In the genomic region with DNA sequence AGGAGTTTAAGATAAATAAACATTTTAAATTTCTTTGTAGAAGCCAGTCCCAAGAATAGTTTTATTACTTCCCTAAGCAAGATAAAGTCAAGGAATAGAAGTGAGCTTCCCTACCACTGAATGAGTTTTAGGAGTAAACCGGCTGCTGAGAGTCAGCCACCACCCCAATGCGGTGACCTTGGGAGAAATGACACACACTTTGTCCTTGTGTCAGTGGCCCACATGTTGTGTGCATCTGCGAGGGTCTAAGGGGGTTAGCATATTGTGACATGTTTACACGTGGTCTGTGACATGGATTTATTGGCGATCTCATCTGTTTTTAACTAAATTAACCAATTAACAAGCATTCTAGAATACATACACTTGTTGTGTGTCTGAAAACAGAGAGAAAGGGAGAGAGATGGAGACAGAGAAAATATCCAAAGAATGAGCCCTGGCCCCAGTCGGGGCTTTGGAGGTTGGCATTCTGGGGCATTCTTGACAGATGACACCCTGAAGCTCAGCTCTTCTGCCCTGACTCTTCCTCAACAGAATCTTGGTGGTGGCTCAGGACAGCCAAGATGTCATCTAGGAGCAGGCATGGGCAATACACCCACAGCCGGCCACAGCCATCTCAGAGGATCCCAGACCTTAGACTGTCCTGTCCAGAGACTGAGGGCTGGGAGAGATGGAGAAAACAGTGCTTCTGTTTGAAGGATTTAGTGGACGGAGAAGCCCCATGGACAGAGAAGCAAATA, we compare ENCODE assay signal across 18 cellular contexts. TPM values are rescaled to one million over a fixed set of nuclear protein-coding genes. Genes with fewer than 3 reads are reported as not detected.
DNase-seq lines count a peak whose midpoint lies in the region; ATAC-seq and TF ChIP-seq lines count a peak whose summit lies in the region.
"Had no signal": no experiment of that assay in that cellular context is flagged by ENCODE, and none has a peak within 500 bp of the region (broad histone marks: within the 10 kb centered on the region; RNA-seq: fewer than 3 reads in every experiment).

No MANE protein-coding gene starts in this region.

- H3K9me3 Mint-ChIP-seq in activated CD4-positive, alpha-beta memory T cell treated with anti-CD3 and anti-CD28 coated beads for 36 hours: no peaks in the 10 kb centered on the region
- H3K9me3 Mint-ChIP-seq in stimulated activated naive CD8-positive, alpha-beta T cell treated with anti-CD3 and anti-CD28 coated beads, Interleukin-15, Interleukin-2, amounts not matched to agents 100 ng/mL and 50 ng/mL, for 24 hours: no peaks in the 10 kb centered on the region
- H3K9me3 Mint-ChIP-seq: brain had no signal

- POLR2A ChIA-PET in activated CD4-positive, alpha-beta memory T cell treated with anti-CD3 and anti-CD28 coated beads for 36 hours (lab: Charles Lee): interaction anchor here (1.0 to 5.4 kb wide), 5 partner anchors 40 to 67 kb away, joined by 3 to 77 read pairs (median 11); a partner anchor contains a TSS

- no peaks in the 10 kb centered on the region for H3K36me3 ChIP-seq in right atrium auricular region
- no peaks in the 10 kb centered on the region for H3K36me3 ChIP-seq in effector memory CD4-positive, alpha-beta T cell (ENCODE audit: control insufficient read depth, insufficient read depth, low read length)
- H3K36me3 ChIP-seq: ovary had no signal

- H3K27ac Mint-ChIP-seq in activated CD4-positive, alpha-beta memory T cell treated with anti-CD3 and anti-CD28 coated beads for 36 hours: peak overlapping the region; percentile 91
- peak overlapping the region; percentile 84 for H3K27ac Mint-ChIP-seq in stimulated activated naive CD8-positive, alpha-beta T cell treated with anti-CD3 and anti-CD28 coated beads, Interleukin-15, Interleukin-2, amounts not matched to agents 100 ng/mL and 50 ng/mL, for 24 hours
- H3K27ac Mint-ChIP-seq: brain had no signal

- no peaks in the 10 kb centered on the region for H3K36me3 Mint-ChIP-seq in activated CD4-positive, alpha-beta memory T cell treated with anti-CD3 and anti-CD28 coated beads for 36 hours
- no peaks in the 10 kb centered on the region for H3K36me3 Mint-ChIP-seq in stimulated activated naive CD8-positive, alpha-beta T cell treated with anti-CD3 and anti-CD28 coated beads, Interleukin-15, Interleukin-2, amounts not matched to agents 100 ng/mL and 50 ng/mL, for 24 hours (ENCODE audit: low read depth)
- H3K36me3 Mint-ChIP-seq: brain had no signal

- peaks cover 91% of the 10 kb centered on the region for H3K4me1 Mint-ChIP-seq in activated CD4-positive, alpha-beta memory T cell treated with anti-CD3 and anti-CD28 coated beads for 36 hours (ENCODE audit: low read depth)
- H3K4me1 Mint-ChIP-seq in stimulated activated naive CD8-positive, alpha-beta T cell treated with anti-CD3 and anti-CD28 coated beads, Interleukin-15, Interleukin-2, amounts not matched to agents 100 ng/mL and 50 ng/mL, for 24 hours (ENCODE audit: low read depth): peaks cover 93% of the 10 kb centered on the region

- DNase-seq in right atrium auricular region (ENCODE audit: low spot score) (peak; percentile 38), left cardiac atrium (no peak), DMS114 treated with DMSO at 0.1 percent for 48 hours (lab: John Stamatoyannopoulos, UW; ENCODE audit: unreplicated experiment) (no peak)
- peak; percentile 57 for DNase-seq in activated CD4-positive, alpha-beta memory T cell treated with anti-CD3 and anti-CD28 coated beads for 36 hours
- DNase-seq in effector memory CD4-positive, alpha-beta T cell: no peak
- DNase-seq: DMS153; effector CD4-positive, alpha-beta T cell; hypothalamus; MV-4-11; ovary had no signal

- no peak for ATAC-seq in left cardiac atrium
- ATAC-seq in HG03520 (IDR thresholded peaks at IDR 0.05; ENCODE audit: unreplicated experiment): no peak
- ATAC-seq in GM21576 (IDR thresholded peaks at IDR 0.05; ENCODE audit: unreplicated experiment): no peak
- ATAC-seq: Panc1 had no signal

- no peaks in the 10 kb centered on the region for H3K4me1 ChIP-seq in right atrium auricular region
- peaks cover 81% of the 10 kb centered on the region for H3K4me1 ChIP-seq in effector memory CD4-positive, alpha-beta T cell (ENCODE audit: control insufficient read depth, insufficient read depth, low read length, poor library complexity, severe bottlenecking)

- no peaks in the 10 kb centered on the region for H3K9me3 ChIP-seq in right atrium auricular region
- no peaks in the 10 kb centered on the region for H3K9me3 ChIP-seq in effector memory CD4-positive, alpha-beta T cell (ENCODE audit: control insufficient read depth, low read length)
- H3K9me3 ChIP-seq: ovary had no signal

- no peak overlapping the region for H3K4me3 ChIP-seq in right atrium auricular region
- no peak overlapping the region for H3K4me3 ChIP-seq in effector memory CD4-positive, alpha-beta T cell (ENCODE audit: insufficient read depth, low read depth, low read length, poor library complexity, severe bottlenecking)
- H3K4me3 ChIP-seq: ovary, skin epidermis had no signal

- intact Hi-C loops in left cardiac atrium (cut with DNase I): no loop called here
- intact Hi-C loops in activated CD4-positive, alpha-beta memory T cell treated with anti-CD3 and anti-CD28 coated beads for 36 hours (cut with micrococcal nuclease): loop anchor here (1.0 kb wide), 5 partner anchors 14 to 60 kb away; no protein-coding TSS in a partner anchor

- no peak for TF ChIP-seq CTCF in right atrium auricular region (IDR thresholded peaks at IDR 0.05)

- no peaks in the 10 kb centered on the region for H3K27me3 Mint-ChIP-seq in activated CD4-positive, alpha-beta memory T cell treated with anti-CD3 and anti-CD28 coated beads for 36 hours
- no peaks in the 10 kb centered on the region for H3K27me3 Mint-ChIP-seq in stimulated activated naive CD8-positive, alpha-beta T cell treated with anti-CD3 and anti-CD28 coated beads, Interleukin-15, Interleukin-2, amounts not matched to agents 100 ng/mL and 50 ng/mL, for 24 hours

- no peak overlapping the region for H3K4me3 Mint-ChIP-seq in activated CD4-positive, alpha-beta memory T cell treated with anti-CD3 and anti-CD28 coated beads for 36 hours
- H3K4me3 Mint-ChIP-seq in stimulated activated naive CD8-positive, alpha-beta T cell treated with anti-CD3 and anti-CD28 coated beads, Interleukin-15, Interleukin-2, amounts not matched to agents 100 ng/mL and 50 ng/mL, for 24 hours: peak overlapping the region; percentile 66
- H3K4me3 Mint-ChIP-seq: brain had no signal

- H3K27ac ChIP-seq in right atrium auricular region: no peak overlapping the region
- H3K27ac ChIP-seq in effector memory CD4-positive, alpha-beta T cell (ENCODE audit: insufficient read depth, low read length, poor library complexity, severe bottlenecking): peak overlapping the region; percentile 94
- H3K27ac ChIP-seq: ovary had no signal

- no peaks in the 10 kb centered on the region for H3K27me3 ChIP-seq in right atrium auricular region
- H3K27me3 ChIP-seq in effector memory CD4-positive, alpha-beta T cell (replicated peaks; ENCODE audit: control insufficient read depth, insufficient read depth, low read length, poor library complexity, severe bottlenecking): no peaks in the 10 kb centered on the region
- H3K27me3 ChIP-seq: ovary had no signal

- CTCF ChIA-PET in activated CD4-positive, alpha-beta memory T cell treated with anti-CD3 and anti-CD28 coated beads for 36 hours (lab: Charles Lee): interaction anchor here (1.0 to 4.8 kb wide), 7 partner anchors 46 to 240 kb away, joined by 3 to 36 read pairs (median 11); no protein-coding TSS in a partner anchor

RNA-seq across cellular contexts. Expression of a gene that starts 29.7 kb away (rescaled TPM):
- not detected for total RNA-seq in right atrium auricular region
- not detected for total RNA-seq in left cardiac atrium
- total RNA-seq in activated CD4-positive, alpha-beta memory T cell treated with anti-CD3 and anti-CD28 coated beads for 36 hours: not detected

RNA-seq across cellular contexts. Expression of a gene that starts 39.6 kb away (rescaled TPM):
- total RNA-seq in right atrium auricular region: not detected
- total RNA-seq in left cardiac atrium: not detected
- total RNA-seq in activated CD4-positive, alpha-beta memory T cell treated with anti-CD3 and anti-CD28 coated beads for 36 hours: under 1 TPM; 0.22 to 0.40 TPM
- total RNA-seq: mucosa of gallbladder, ovary, subcutaneous adipose tissue had no signal

Comparison
In these comparisons a context has a peak if more than half of its experiments do, and no peak if none do; other contexts are left out.
1. DNase-seq: peak in right atrium auricular region (single experiment) and activated CD4-positive, alpha-beta memory T cell treated with anti-CD3 and anti-CD28 coated beads for 36 hours (single experiment); none in left cardiac atrium (single experiment), effector memory CD4-positive, alpha-beta T cell (0 of 3) and DMS114 treated with DMSO at 0.1 percent for 48 hours (single experiment).